9 cellular contexts compared by ENCODE assay signal in genomic region chrX:129772796-129773431, GRCh38. TPM values are rescaled to one million over a fixed set of nuclear protein-coding genes. Genes with fewer than 3 reads are reported as not detected.
DNase-seq lines count a peak whose midpoint lies in the region; ATAC-seq, FAIRE-seq and TF ChIP-seq lines count a peak whose summit lies in the region.
"Had no signal": no experiment of that assay in that cellular context is flagged by ENCODE, and none has a peak within 500 bp of the region (broad histone marks: within the 10 kb centered on the region; RNA-seq: fewer than 3 reads in every experiment).

No MANE protein-coding gene starts in this region.

- H3K9me3 Mint-ChIP-seq in activated naive CD4-positive, alpha-beta T cell treated with anti-CD3 and anti-CD28 coated beads, Interleukin-2, amount 50 U/mL, for 72 hours, result no peaks in the 10 kb centered on the region
- H3K9me3 Mint-ChIP-seq in natural killer cell, result no peaks in the 10 kb centered on the region

- H3K36me3 Mint-ChIP-seq in activated naive CD4-positive, alpha-beta T cell treated with anti-CD3 and anti-CD28 coated beads, Interleukin-2, amount 50 U/mL, for 72 hours, result peaks cover 5 to 6% of the 10 kb centered on the region in 2 donors
- no peaks in the 10 kb centered on the region for H3K36me3 Mint-ChIP-seq in natural killer cell

- peaks cover 70 to 72% of the 10 kb centered on the region in 2 donors for H3K4me1 Mint-ChIP-seq in natural killer cell

- no peak overlapping the region for H3K4me3 ChIP-seq in HL-60 (replicated peaks; ENCODE audit: insufficient read depth, low read length)
- H3K4me3 ChIP-seq: body of pancreas had no signal

- intact Hi-C loops in natural killer cell (cut with micrococcal nuclease), result no loop called here

- peak; percentile 59 for DNase-seq in GM13976 (ENCODE audit: low spot score)
- DNase-seq in HL-60 (ENCODE audit: low read depth in 1 of 2, low spot score in 1 of 2), result peak; percentile 71 to 98
- DNase-seq in activated naive CD4-positive, alpha-beta T cell treated with anti-CD3 and anti-CD28 coated beads, Interleukin-2, amount 50 U/mL, for 72 hours (ENCODE audit: low spot score in 2 of 2), result peak in 1 of 2 donors; percentile 67
- DNase-seq in natural killer cell, result peak; percentile 62
- no peak for DNase-seq in NCI-H187 (lab: John Stamatoyannopoulos, UW)
- DNase-seq in OCI-M2 (lab: John Stamatoyannopoulos, UW; ENCODE audit: unreplicated experiment), result no peak
- no peak for DNase-seq in D721Med (ENCODE audit: insufficient read length, low spot score)

- H3K27me3 ChIP-seq in HL-60 (ENCODE audit: insufficient read depth, poor library complexity, severe bottlenecking), result no peaks in the 10 kb centered on the region
- H3K27me3 ChIP-seq: body of pancreas had no signal

- peak; percentile 64 for ATAC-seq in GM21447 (IDR thresholded peaks at IDR 0.05; ENCODE audit: unreplicated experiment)
- peak in 1 of 2 donors; percentile 64 for ATAC-seq in activated naive CD4-positive, alpha-beta T cell treated with anti-CD3 and anti-CD28 coated beads, Interleukin-2, amount 50 U/mL, for 72 hours
- ATAC-seq in natural killer cell, result peak; percentile 58 to 84 (median 70)
- ATAC-seq: body of pancreas had no signal

- TF ChIP-seq CTCF in GM13976 (IDR thresholded peaks at IDR 0.05; ENCODE audit: borderline replicate concordance, control extremely low read depth, extremely low read depth, insufficient read depth, missing control alignments), result no peak
- no peak for TF ChIP-seq CTCF in HL-60 (IDR thresholded peaks at IDR 0.05; ENCODE audit: insufficient read depth, low read length)
- TF ChIP-seq CTCF in natural killer cell (IDR thresholded peaks at IDR 0.05), result no peak
- no peak for TF ChIP-seq CTCF in D721Med (IDR thresholded peaks at IDR 0.05; ENCODE audit: insufficient read depth, missing control alignments)

- peak overlapping the region; percentile 90 to 96 for H3K27ac Mint-ChIP-seq in activated naive CD4-positive, alpha-beta T cell treated with anti-CD3 and anti-CD28 coated beads, Interleukin-2, amount 50 U/mL, for 72 hours
- peak overlapping the region; percentile 86 to 93 for H3K27ac Mint-ChIP-seq in natural killer cell

- no peak for FAIRE-seq in D721Med (lab: Jason Lieb, UNC)

- H3K27ac ChIP-seq in HL-60 (replicated peaks), result peak overlapping the region; percentile 74

- in situ Hi-C loops in GM13976 (cut with MboI; ENCODE audit: low sequenced_read_pairs, unreplicated experiment), result no loop called here

- H3K4me3 Mint-ChIP-seq in natural killer cell, result peak overlapping the region; percentile 77

- H3K27me3 Mint-ChIP-seq in natural killer cell (ENCODE audit: low read depth in 2 of 2), result no peaks in the 10 kb centered on the region

RNA-seq across cellular contexts. Expression of gene SASH3, which starts 6.8 kb away (rescaled TPM):
- 100 to 1,000 TPM in 1 of 2 donors, 10 to 100 TPM in 1; 82.7 to 114 TPM for total RNA-seq in activated naive CD4-positive, alpha-beta T cell treated with anti-CD3 and anti-CD28 coated beads, Interleukin-2, amount 50 U/mL, for 72 hours
- 100 to 1,000 TPM; 356 to 403 (median 392) TPM for total RNA-seq in natural killer cell

RNA-seq across cellular contexts. Expression of gene XPNPEP2, which starts 34.1 kb away (rescaled TPM):
- total RNA-seq in activated naive CD4-positive, alpha-beta T cell treated with anti-CD3 and anti-CD28 coated beads, Interleukin-2, amount 50 U/mL, for 72 hours, result under 1 TPM in 1 of 2 donors, not detected in 1; 0.21 TPM
- total RNA-seq in natural killer cell, result 1 to 10 TPM in 2 of 3 donors, under 1 TPM in 1; 0.96 to 2.6 (median 1.6) TPM

Comparison
In these comparisons a context has a peak if more than half of its experiments do, and no peak if none do; other contexts are left out.
1. DNase-seq: peak in GM13976 (single experiment), HL-60 (2 of 2) and natural killer cell (single experiment); none in NCI-H187 (0 of 2), OCI-M2 (single experiment) and D721Med (single experiment).